In genomic region chr6:139133272-139133671, GRCh38 we compare ENCODE assay signal across 1 cellular context.
TF ChIP-seq lines count a peak whose summit lies in the region.

No MANE protein-coding gene starts in this region.

TF ChIP-seq in GM12878, 131 proteins besides CTCF, POLR2A, EP300 and RAD21:
- TF ChIP-seq KDM1A (IDR thresholded peaks at IDR 0.05; ENCODE audit: borderline replicate concordance) (no peak), KAT2A (conservative IDR thresholded peaks at IDR 0.05; ENCODE audit: control insufficient read depth, low read depth, low read length) (no peak), PKNOX1 (IDR thresholded peaks at IDR 0.05) (0 out of 2 replicates have a peak, but pooled peaks have one; percentile 20), SPI1 (IDR thresholded peaks at IDR 0.05; ENCODE audit: borderline replicate concordance, insufficient read depth, low read depth, low read length) (0 out of 2 replicates have a peak, but pooled peaks have one; percentile 2), POU2F2 (IDR thresholded peaks at IDR 0.05; ENCODE audit: borderline replicate concordance, low read depth, low read length) (peak; percentile 50; the same call in 1 of the 3 replicates)
